8 cellular contexts compared by ENCODE assay signal in genomic region chr6:109902870-109903269, GRCh38.
"Had no signal": no experiment of that assay in that cellular context is flagged by ENCODE, and none has a peak within 500 bp of the region (broad histone marks: within the 10 kb centered on the region; RNA-seq: fewer than 3 reads in every experiment).

No MANE protein-coding gene starts in this region.

- H3K4me3 ChIP-seq: GM12878 had no signal

- ATAC-seq: GM12878 had no signal

- FAIRE-seq: G401.6, GM12891, GM12892, GM18507, GM19239 had no signal

- DNase-seq: GDM1, GF-D8 had no signal
